8 cellular contexts compared by ENCODE assay signal in the genomic region with DNA sequence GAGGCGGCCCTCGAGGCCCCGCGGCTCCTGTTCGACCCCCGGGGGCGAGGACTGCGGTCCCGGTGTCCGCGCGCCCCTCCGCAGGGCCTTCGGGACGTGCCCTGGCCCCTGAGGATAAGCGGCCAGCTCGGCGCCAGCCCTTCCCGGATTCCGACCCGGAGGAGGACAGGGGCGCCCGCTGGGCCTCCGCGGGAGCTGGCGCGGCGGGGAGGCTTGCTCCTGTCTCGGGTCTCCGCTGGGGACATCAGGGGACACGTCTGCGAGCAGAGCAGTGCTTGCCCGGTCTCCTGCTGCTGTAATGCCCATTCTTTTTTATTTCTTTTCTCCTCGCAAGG. TPM values are rescaled to one million over a fixed set of nuclear protein-coding genes. Genes with fewer than 3 reads are reported as not detected.
DNase-seq lines count a peak whose midpoint lies in the region; ATAC-seq, FAIRE-seq and TF ChIP-seq lines count a peak whose summit lies in the region.

No MANE protein-coding gene starts in this region.

- no peak for TF ChIP-seq RAD21 in HepG2 (CRISPR knock-in tag; IDR thresholded peaks at IDR 0.05)

- CTCF ChIA-PET in BJ (lab: Yijun Ruan, JAX), result interaction anchor here (0.6 to 4.2 kb wide), 13 partner anchors 11 to 224 kb away, joined by 3 to 24 read pairs (median 3); no protein-coding TSS in a partner anchor
- CTCF ChIA-PET in HepG2 (lab: Yijun Ruan, JAX; ENCODE audit: low intra/inter-chr PET ratio, low total read pairs), result interaction anchor here (1.8 kb wide), 1 partner anchor 223 kb away, joined by 8 read pairs; no protein-coding TSS in a partner anchor

- H3K9me3 ChIP-seq in HepG2 (ENCODE audit: low read length), result no peaks in the 10 kb centered on the region

- H3K4me3 ChIP-seq in BJ (ENCODE audit: low read depth, low read length), result peak overlapping the region; percentile 72
- H3K4me3 ChIP-seq in HepG2 (replicated peaks in 1 of 3; ENCODE audit: insufficient read depth in 1 of 3, low read depth in 2 of 3, low read length in 3 of 3), result peak overlapping the region; percentile 71 to 81 (median 80)

- H3K79me2 ChIP-seq in HepG2 (ENCODE audit: insufficient read depth, low read length), result no peaks in the 10 kb centered on the region

- no peaks in the 10 kb centered on the region for H3K27me3 ChIP-seq in BJ (ENCODE audit: control insufficient read depth, insufficient read depth, low read length)
- peaks cover 0 to 11% of the 10 kb centered on the region in 2 experiments; a peak in 3 of 5 replicates for H3K27me3 ChIP-seq in HepG2 (ENCODE audit: control insufficient read depth in 1 of 2, insufficient read depth in 2 of 2, low read length in 2 of 2)

- H3K27ac ChIP-seq in caudate nucleus (ENCODE audit: low read depth, low read length), result peak overlapping the region; percentile 90
- peak overlapping the region; percentile 75 for H3K27ac ChIP-seq in HepG2 (ENCODE audit: extremely low read length, insufficient read depth, low read length)

- no TSS peak for BruUV-seq in HepG2 (replicated peaks; lab: Mats Ljungman, UMichigan)

- WGBS in HepG2 (ENCODE audit: low lambda C conversion rate), result 0% methylated on average over 6 of the region's 34 CpGs

- TF ChIP-seq POLR2A in HepG2 (IDR thresholded peaks at IDR 0.05; ENCODE audit: insufficient read depth in 1 of 2, low read depth in 2 of 2, low read length in 2 of 2), result no peak

- H3K4me1 ChIP-seq in HepG2 (ENCODE audit: insufficient read depth, low read length), result peaks cover 38% of the 10 kb centered on the region

- POLR2A ChIA-PET in BJ (lab: Charles Lee) (no interaction called here), HepG2 (lab: Yijun Ruan, JAX) (interaction anchor here (0.7 kb wide), 1 partner anchor 40 kb away, joined by 3 read pairs; no protein-coding TSS in a partner anchor)

- no peak for TF ChIP-seq CTCF in BJ (IDR thresholded peaks at IDR 0.05; ENCODE audit: insufficient read depth, low read depth, low read length)
- TF ChIP-seq CTCF in HepG2 (CRISPR knock-in tag; IDR thresholded peaks at IDR 0.05), result no peak

- H2AFZ ChIP-seq in HepG2 (ENCODE audit: low read length), result no peak overlapping the region

- H3K9ac ChIP-seq in HepG2 (ENCODE audit: insufficient read depth, low read depth, low read length), result peak overlapping the region; percentile 77

- TF ChIP-seq EP300 in HepG2 (IDR thresholded peaks at IDR 0.05; ENCODE audit: low read depth in 2 of 2, low read length in 2 of 2) (no peak), HepG2 (CRISPR knock-in tag; IDR thresholded peaks at IDR 0.05; ENCODE audit: borderline replicate concordance) (no peak)

- H3K4me2 ChIP-seq in HepG2 (ENCODE audit: low read depth, low read length), result peak overlapping the region; percentile 87

- FAIRE-seq in HepG2 (lab: Jason Lieb, UNC), result no peak

- intact Hi-C loops in HepG2 (cut with micrococcal nuclease; ENCODE audit: unreplicated experiment), result loop anchor here (1.0 to 2.0 kb wide), 2 partner anchors 40 to 224 kb away; a partner anchor contains a TSS

- in situ Hi-C loops in HepG2 (cut with HindIII; ENCODE audit: extremely low pct_ligation_motif_present, low pct_unique_long_range_greater_than_20kb), result loop anchor here (5.0 kb wide), 1 partner anchor 38 kb away; a partner anchor contains a TSS

- ATAC-seq in GM19395 (IDR thresholded peaks at IDR 0.05; ENCODE audit: unreplicated experiment), result peak; percentile 25
- ATAC-seq in HG03457 (IDR thresholded peaks at IDR 0.05; ENCODE audit: unreplicated experiment), result peak; percentile 5
- peak; percentile 78 for ATAC-seq in HepG2

- H4K20me1 ChIP-seq in HepG2 (ENCODE audit: insufficient read depth, low read length), result no peaks in the 10 kb centered on the region

- DNase-seq in BJ (ENCODE audit: low read depth) (no peak), T follicular helper cell (ENCODE audit: low read depth) (peak; percentile 21), caudate nucleus (lab: John Stamatoyannopoulos, UW) (peak in 27 of 61 donors; percentile 13 to 77 (median 49)), HepG2 (ENCODE audit: low spot score) (peak; percentile 24), cortex of kidney (lab: John Stamatoyannopoulos, UW) (no peak)
- peak; percentile 23 for DNase-seq in stimulated activated CD8-positive, alpha-beta memory T cell treated with anti-CD3 and anti-CD28 coated beads, Interleukin-15, amount 100 ng/mL, for 24 hours (ENCODE audit: low read depth)

- no peaks in the 10 kb centered on the region for H3K36me3 ChIP-seq in BJ (ENCODE audit: control insufficient read depth, insufficient read depth, low read length)
- no peaks in the 10 kb centered on the region for H3K36me3 ChIP-seq in HepG2 (replicated peaks in 1 of 2; ENCODE audit: control insufficient read depth in 1 of 2, insufficient read depth in 2 of 2, low read length in 2 of 2)

TF ChIP-seq in HepG2, 621 proteins besides CTCF, POLR2A, EP300 and RAD21 (continues in another document):
- TF ChIP-seq ZNF562 (CRISPR knock-in tag; IDR thresholded peaks at IDR 0.05; ENCODE audit: borderline replicate concordance), result no peak
- TF ChIP-seq POGZ (CRISPR knock-in tag; IDR thresholded peaks at IDR 0.05), result no peak
- TF ChIP-seq, protein P1, sequence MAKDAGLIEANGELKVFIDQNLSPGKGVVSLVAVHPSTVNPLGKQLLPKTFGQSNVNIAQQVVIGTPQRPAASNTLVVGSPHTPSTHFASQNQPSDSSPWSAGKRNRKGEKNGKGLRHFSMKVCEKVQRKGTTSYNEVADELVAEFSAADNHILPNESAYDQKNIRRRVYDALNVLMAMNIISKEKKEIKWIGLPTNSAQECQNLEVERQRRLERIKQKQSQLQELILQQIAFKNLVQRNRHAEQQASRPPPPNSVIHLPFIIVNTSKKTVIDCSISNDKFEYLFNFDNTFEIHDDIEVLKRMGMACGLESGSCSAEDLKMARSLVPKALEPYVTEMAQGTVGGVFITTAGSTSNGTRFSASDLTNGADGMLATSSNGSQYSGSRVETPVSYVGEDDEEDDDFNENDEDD (CRISPR knock-in tag; IDR thresholded peaks at IDR 0.05; ENCODE audit: borderline replicate concordance), result 0 out of 2 replicates have a peak, but pooled peaks have one; percentile 59
- TF ChIP-seq ZMYM4 (CRISPR knock-in tag; IDR thresholded peaks at IDR 0.05), result peak; percentile 9; the same call in 1 of the 2 replicates
- no peak for TF ChIP-seq ZNF225 (CRISPR knock-in tag; IDR thresholded peaks at IDR 0.05)
- peak; percentile 31; the same call in 1 of the 2 replicates for TF ChIP-seq MEIS2 (CRISPR knock-in tag; IDR thresholded peaks at IDR 0.05)
- peak; percentile 50; the same call in 1 of the 2 replicates for TF ChIP-seq ZBTB7A (CRISPR knock-in tag; IDR thresholded peaks at IDR 0.05)

RNA-seq across cellular contexts. Expression of a gene that starts 0.8 kb away (rescaled TPM):
- 3.3 and 4.5 TPM in 2 replicates for polyA plus RNA-seq in BJ (2011; rRNA removed)
- 3.2 and 3.3 TPM in 2 replicates for polyA minus RNA-seq in BJ (2011; rRNA and poly(A)+ RNA removed)
- total RNA-seq in HepG2 (2016; rRNA removed; fragmentation: Illumina TruSeq; extraction: Trizol), result 4.4 and 7.1 TPM in 2 replicates
- total RNA-seq in HepG2 (2016; cell fraction: cytosol; rRNA removed; fragmentation: Illumina TruSeq; extraction: Trizol; ENCODE audit: low read depth), result 1.5 and 1.7 TPM in 2 replicates
- 4.5 and 7.7 TPM in 2 replicates for total RNA-seq in HepG2 (2016; cell fraction: insoluble cytoplasmic fraction; rRNA removed; fragmentation: Illumina TruSeq; extraction: Trizol)
- total RNA-seq in HepG2 (2016; cell fraction: membrane; rRNA removed; fragmentation: Illumina TruSeq; extraction: Trizol), result 2.9 and 3.4 TPM in 2 replicates
- 7.2 and 8.5 TPM in 2 replicates for total RNA-seq in HepG2 (2016; cell fraction: nucleus; rRNA removed; fragmentation: Illumina TruSeq; extraction: Trizol)
- polyA plus RNA-seq in HepG2 (2011; rRNA removed), result 1.9 and 2.0 TPM in 2 replicates
- 1.3 and 1.7 TPM in 2 replicates for polyA plus RNA-seq in HepG2 (2011; cell fraction: cytosol; rRNA removed)
- 0.79 and 1.2 TPM in 2 replicates for polyA plus RNA-seq in HepG2 (2011; cell fraction: nucleus; rRNA removed)
- 2.2 and 3.0 TPM in 2 replicates for polyA plus RNA-seq in HepG2 (2012)
- 0.46 and 0.54 TPM in 2 replicates for polyA plus RNA-seq in HepG2 (2016; cell fraction: cytosol; fragmentation: Illumina TruSeq; extraction: Trizol; ENCODE audit: low read depth)
- polyA plus RNA-seq in HepG2 (2016; cell fraction: insoluble cytoplasmic fraction; fragmentation: Illumina TruSeq; extraction: Trizol; ENCODE audit: low read depth), result 2.9 and 3.3 TPM in 2 replicates
- polyA plus RNA-seq in HepG2 (2016; cell fraction: membrane; fragmentation: Illumina TruSeq; extraction: Trizol; ENCODE audit: low read depth), result 1.4 and 1.5 TPM in 2 replicates
- polyA plus RNA-seq in HepG2 (2016; cell fraction: nucleus; fragmentation: Illumina TruSeq; extraction: Trizol; ENCODE audit: insufficient read depth, low read depth), result 7.6 and 8.4 TPM in 2 replicates
- polyA minus RNA-seq in HepG2 (2011; rRNA and poly(A)+ RNA removed; ENCODE audit: low replicate concordance), result 2.6 and 4.6 TPM in 2 replicates
- 2.5 TPM in 2 replicates for polyA minus RNA-seq in HepG2 (2011; cell fraction: cytosol; rRNA and poly(A)+ RNA removed)
- polyA minus RNA-seq in HepG2 (2011; cell fraction: nucleus; rRNA and poly(A)+ RNA removed), result 3.5 TPM in 2 replicates

RNA-seq across cellular contexts. Expression of a gene that starts 38.9 kb away (rescaled TPM):
- polyA plus RNA-seq in BJ (2011; rRNA removed) (15.0 and 30.2 TPM in 2 replicates), HepG2 (2011; rRNA removed) (11.2 and 13.0 TPM in 2 replicates)
- polyA minus RNA-seq in BJ (2011; rRNA and poly(A)+ RNA removed), result 7.1 and 8.3 TPM in 2 replicates
- total RNA-seq in HepG2 (2016; rRNA removed; fragmentation: Illumina TruSeq; extraction: Trizol), result 62.9 and 131 TPM in 2 replicates
- total RNA-seq in HepG2 (2016; cell fraction: cytosol; rRNA removed; fragmentation: Illumina TruSeq; extraction: Trizol; ENCODE audit: low read depth), result 9.3 and 10.6 TPM in 2 replicates
- 61.8 and 129 TPM in 2 replicates for total RNA-seq in HepG2 (2016; cell fraction: insoluble cytoplasmic fraction; rRNA removed; fragmentation: Illumina TruSeq; extraction: Trizol)
- total RNA-seq in HepG2 (2016; cell fraction: membrane; rRNA removed; fragmentation: Illumina TruSeq; extraction: Trizol), result 29.7 and 34.1 TPM in 2 replicates
- total RNA-seq in HepG2 (2016; cell fraction: nucleus; rRNA removed; fragmentation: Illumina TruSeq; extraction: Trizol), result 73.1 and 87.7 TPM in 2 replicates
- 4.2 and 7.2 TPM in 2 replicates for polyA plus RNA-seq in HepG2 (2011; cell fraction: cytosol; rRNA removed)
- 11.8 and 15.2 TPM in 2 replicates for polyA plus RNA-seq in HepG2 (2011; cell fraction: nucleus; rRNA removed)
- 26.4 and 61.0 TPM in 2 replicates for polyA plus RNA-seq in HepG2 (2012)
- 7.7 and 9.3 TPM in 2 replicates for polyA plus RNA-seq in HepG2 (2016; cell fraction: cytosol; fragmentation: Illumina TruSeq; extraction: Trizol; ENCODE audit: low read depth)
- polyA plus RNA-seq in HepG2 (2016; cell fraction: insoluble cytoplasmic fraction; fragmentation: Illumina TruSeq; extraction: Trizol; ENCODE audit: low read depth), result 135 and 137 TPM in 2 replicates
- polyA plus RNA-seq in HepG2 (2016; cell fraction: membrane; fragmentation: Illumina TruSeq; extraction: Trizol; ENCODE audit: low read depth), result 20.4 and 27.2 TPM in 2 replicates
- 102 and 104 TPM in 2 replicates for polyA plus RNA-seq in HepG2 (2016; cell fraction: nucleus; fragmentation: Illumina TruSeq; extraction: Trizol; ENCODE audit: insufficient read depth, low read depth)
- 4.1 and 12.8 TPM in 2 replicates for polyA minus RNA-seq in HepG2 (2011; rRNA and poly(A)+ RNA removed; ENCODE audit: low replicate concordance)
- polyA minus RNA-seq in HepG2 (2011; cell fraction: cytosol; rRNA and poly(A)+ RNA removed), result 16.3 and 18.9 TPM in 2 replicates
- 46.5 and 58.1 TPM in 2 replicates for polyA minus RNA-seq in HepG2 (2011; cell fraction: nucleus; rRNA and poly(A)+ RNA removed)

Comparison
In these comparisons a context has a peak if more than half of its experiments do, and no peak if none do; other contexts are left out.
1. DNase-seq: peak in T follicular helper cell (single experiment), HepG2 (single experiment) and stimulated activated CD8-positive, alpha-beta memory T cell treated with anti-CD3 and anti-CD28 coated beads, Interleukin-15, amount 100 ng/mL, for 24 hours (single experiment); none in BJ (single experiment) and cortex of kidney (single experiment).
2. ATAC-seq: peak in every context shown above with its lines; median percentile 78 in HepG2; 25 in GM19395; 5 in HG03457.